In genomic region chr10:97459933-97460332, GRCh38 we compare ENCODE assay signal across 2 cellular contexts.
A peak's percentile ranks its signal among the peaks of the same experiment; 100 is the strongest.
TF ChIP-seq lines count a peak whose summit lies in the region.

No MANE protein-coding gene starts in this region.

TF ChIP-seq in HEK293, 187 proteins besides CTCF, POLR2A, EP300 and RAD21:
- no peak for TF ChIP-seq YY1 (tag by site-specific recombination; IDR thresholded peaks at IDR 0.05)
- no peak for TF ChIP-seq ZBTB17 (tag by site-specific recombination; IDR thresholded peaks at IDR 0.05)
- no peak for TF ChIP-seq ZNF184 (tag by site-specific recombination; IDR thresholded peaks at IDR 0.05)
- TF ChIP-seq ZNF248 (tag by site-specific recombination; IDR thresholded peaks at IDR 0.05): no peak
- TF ChIP-seq ZBTB1 (tag by site-specific recombination; IDR thresholded peaks at IDR 0.05): no peak
- TF ChIP-seq ZNF26 (tag by site-specific recombination; IDR thresholded peaks at IDR 0.05): no peak
- TF ChIP-seq ZNF404 (tag by site-specific recombination; IDR thresholded peaks at IDR 0.05): no peak
- peak; percentile 86 for TF ChIP-seq ZNF600 (tag by site-specific recombination; IDR thresholded peaks at IDR 0.05)

TF ChIP-seq in HepG2, 621 proteins besides CTCF, POLR2A, EP300 and RAD21:
- no peak for TF ChIP-seq HNRNPL (IDR thresholded peaks at IDR 0.05; ENCODE audit: low read depth, low read length)
- TF ChIP-seq SIN3B (IDR thresholded peaks at IDR 0.05; ENCODE audit: low read length): no peak
- no peak for TF ChIP-seq ATF5 (CRISPR knock-in tag; IDR thresholded peaks at IDR 0.05; ENCODE audit: low read depth)
- no peak for TF ChIP-seq TCF7 (IDR thresholded peaks at IDR 0.05; ENCODE audit: low read depth)
- no peak for TF ChIP-seq ZNF430 (CRISPR knock-in tag; IDR thresholded peaks at IDR 0.05)
